9 cellular contexts compared by ENCODE assay signal in genomic region chr12:102879144-102879763, GRCh38. TPM values are rescaled to one million over a fixed set of nuclear protein-coding genes. Genes with fewer than 3 reads are reported as not detected.
DNase-seq lines count a peak whose midpoint lies in the region; ATAC-seq and TF ChIP-seq lines count a peak whose summit lies in the region.
"Had no signal": no experiment of that assay in that cellular context is flagged by ENCODE, and none has a peak within 500 bp of the region (broad histone marks: within the 10 kb centered on the region; RNA-seq: fewer than 3 reads in every experiment).

No MANE protein-coding gene starts in this region.

- no peaks in the 10 kb centered on the region for H3K27me3 ChIP-seq in Loucy (ENCODE audit: insufficient read depth, low read length, poor library complexity, severe bottlenecking)
- H3K27me3 ChIP-seq in lung (ENCODE audit: control insufficient read depth, insufficient read depth), result no peaks in the 10 kb centered on the region
- H3K27me3 ChIP-seq in esophagus muscularis mucosa, result peaks cover 0 to 44% (median 0%) of the 10 kb centered on the region in 4 donors

- no peaks in the 10 kb centered on the region for H4K20me1 ChIP-seq in Loucy (ENCODE audit: insufficient read depth, low read length, poor library complexity, severe bottlenecking)

- peak; percentile 40 for TF ChIP-seq CTCF in Loucy (conservative IDR thresholded peaks at IDR 0.05; ENCODE audit: low read length)
- peak; percentile 6 for TF ChIP-seq CTCF in choroid plexus epithelial cell (conservative IDR thresholded peaks at IDR 0.05; ENCODE audit: low read depth, low read length)
- no peak for TF ChIP-seq CTCF in lung (IDR thresholded peaks at IDR 0.05; ENCODE audit: control extremely low read depth, extremely low read depth)
- peak in 1 of 3 experiments; percentile 33 for TF ChIP-seq CTCF in esophagus muscularis mucosa (IDR thresholded peaks at IDR 0.05)

- no peaks in the 10 kb centered on the region for H3K79me2 ChIP-seq in Loucy (ENCODE audit: insufficient read depth, low read length)

- 18 to 19% methylated on average over 9 of the region's 9 CpGs for WGBS in lung, 2 donors
- 21% methylated on average over 9 of the region's 9 CpGs for WGBS in esophagus muscularis mucosa

- no peaks in the 10 kb centered on the region for H3K9me3 ChIP-seq in Loucy (ENCODE audit: insufficient read depth, low read depth, low read length)
- no peaks in the 10 kb centered on the region for H3K9me3 ChIP-seq in lung (ENCODE audit: control insufficient read depth in 2 of 2, insufficient read depth in 1 of 2, low read length in 1 of 2)
- H3K9me3 ChIP-seq in esophagus muscularis mucosa, result no peaks in the 10 kb centered on the region

- ATAC-seq in GM21528 (IDR thresholded peaks at IDR 0.05; ENCODE audit: low FRiP score, unreplicated experiment), result peak; percentile 74
- ATAC-seq in lung (ENCODE audit: insufficient read depth, low FRiP score), result peak; percentile 68

- TF ChIP-seq EP300 in esophagus muscularis mucosa (IDR thresholded peaks at IDR 0.05), result no peak

- no peak overlapping the region for H3K4me3 ChIP-seq in Loucy (ENCODE audit: low read length, poor library complexity, severe bottlenecking)
- H3K4me3 ChIP-seq in choroid plexus epithelial cell (ENCODE audit: low read depth, low read length), result no peak overlapping the region
- no peak overlapping the region for H3K4me3 ChIP-seq in lung
- H3K4me3 ChIP-seq in esophagus muscularis mucosa, result no peak overlapping the region

- no peak overlapping the region for H2AFZ ChIP-seq in Loucy (ENCODE audit: low read length)

- intact Hi-C loops in esophagus muscularis mucosa (cut with DNase I), result no loop called here

- H3F3A ChIP-seq in Loucy (ENCODE audit: low read depth), result no peaks in the 10 kb centered on the region

- DNase-seq in EH (ENCODE audit: low read depth), result peak; percentile 87
- DNase-seq in OCI-M1 (lab: John Stamatoyannopoulos, UW), result peak; percentile 78
- DNase-seq in choroid plexus epithelial cell (ENCODE audit: low read depth), result peak; percentile 53
- no peak for DNase-seq in lung (ENCODE audit: low spot score)
- DNase-seq in GF-D8 (lab: John Stamatoyannopoulos, UW), result no peak
- DNase-seq in esophagus muscularis mucosa (ENCODE audit: extremely low spot score), result no peak

- H3K27ac ChIP-seq in lung (ENCODE audit: low read depth in 1 of 2, low read length in 1 of 2) (no peak overlapping the region), esophagus muscularis mucosa (replicated peaks in 1 of 4) (no peak overlapping the region)

- H3K4me1 ChIP-seq in Loucy (ENCODE audit: insufficient read depth, low read length, poor library complexity, severe bottlenecking), result no peaks in the 10 kb centered on the region
- no peaks in the 10 kb centered on the region for H3K4me1 ChIP-seq in lung (ENCODE audit: control insufficient read depth in 2 of 2, insufficient read depth in 2 of 2, low read length in 2 of 2)
- peaks cover 0 to 8% (median 3%) of the 10 kb centered on the region in 4 donors for H3K4me1 ChIP-seq in esophagus muscularis mucosa

- no peak for TF ChIP-seq POLR2A in esophagus muscularis mucosa (IDR thresholded peaks at IDR 0.05; ENCODE audit: low read depth)

- H3K36me3 ChIP-seq in Loucy (ENCODE audit: insufficient read depth, low read length), result no peaks in the 10 kb centered on the region
- H3K36me3 ChIP-seq in lung (ENCODE audit: control insufficient read depth in 2 of 2, insufficient read depth in 2 of 2, low read length in 2 of 2), result no peaks in the 10 kb centered on the region
- no peaks in the 10 kb centered on the region for H3K36me3 ChIP-seq in esophagus muscularis mucosa

- H3K9ac ChIP-seq in Loucy (ENCODE audit: low read depth, low read length, poor library complexity, severe bottlenecking), result no peak overlapping the region

- H3K9me2 ChIP-seq in Loucy (replicated peaks; ENCODE audit: low read depth, low read length), result no peaks in the 10 kb centered on the region

- H3K4me2 ChIP-seq in Loucy (ENCODE audit: low read depth, low read length, poor library complexity, severe bottlenecking), result no peak overlapping the region

RNA-seq across cellular contexts. Expression of gene PAH, which starts 37.8 kb away (rescaled TPM):
- total RNA-seq in lung, result under 1 TPM; 0.57 to 0.64 TPM
- under 1 TPM in 1 of 2 donors, not detected in 1; 0.06 TPM for polyA plus RNA-seq in lung
- not detected for total RNA-seq in esophagus muscularis mucosa
- total RNA-seq: activated CD8-positive, alpha-beta memory T cell treated with anti-CD3 and anti-CD28 coated beads for 36 hours had no signal

Comparison
In these comparisons a context has a peak if more than half of its experiments do, and no peak if none do; other contexts are left out.
1. DNase-seq: peak in EH (single experiment), OCI-M1 (single experiment) and choroid plexus epithelial cell (single experiment); none in lung (single experiment), GF-D8 (single experiment) and esophagus muscularis mucosa (single experiment).